Comparison of ENCODE assay signal across 13 cellular contexts in genomic region chr17:11608396-11608795, GRCh38. TPM values are rescaled to one million over a fixed set of nuclear protein-coding genes. Genes with fewer than 3 reads are reported as not detected.
DNase-seq lines count a peak whose midpoint lies in the region; ATAC-seq, FAIRE-seq and TF ChIP-seq lines count a peak whose summit lies in the region.
"Had no signal": no experiment of that assay in that cellular context is flagged by ENCODE, and none has a peak within 500 bp of the region (broad histone marks: within the 10 kb centered on the region; RNA-seq: fewer than 3 reads in every experiment).

No MANE protein-coding gene starts in this region.

- H3K4me3 ChIP-seq in left ventricle myocardium inferior: no peak overlapping the region
- H3K4me3 ChIP-seq in pancreas: no peak overlapping the region
- H3K4me3 ChIP-seq: GM12878 had no signal

- FAIRE-seq in pancreas (lab: Jason Lieb, UNC): no peak
- FAIRE-seq: GM12878 had no signal

- H3K27ac ChIP-seq in left ventricle myocardium inferior (replicated peaks): peak overlapping the region; percentile 52
- peak overlapping the region; percentile 42 to 76 (median 64) for H3K27ac ChIP-seq in pancreas

- intact Hi-C loops in left ventricle myocardium inferior (cut with micrococcal nuclease): no loop called here
- intact Hi-C loops in pancreas (cut with DNase I): no loop called here

- DNase-seq in COLO668 (lab: John Stamatoyannopoulos, UW; ENCODE audit: unreplicated experiment): peak; percentile 0
- DNase-seq in NCI-H345 (lab: John Stamatoyannopoulos, UW): peak; percentile 74
- peak; percentile 27 for DNase-seq in left ventricle myocardium inferior
- peak in 4 of 6 donors; percentile 49 to 65 (median 58) for DNase-seq in pancreas
- DNase-seq in stimulated activated naive CD4-positive, alpha-beta T cell treated with Interleukin-2 at 50 U/mL for 16 hours (lab: John Stamatoyannopoulos, UW): no peak
- no peak for DNase-seq in activated gamma-delta T cell (lab: John Stamatoyannopoulos, UW)
- no peak for DNase-seq in T1000 (lab: John Stamatoyannopoulos, UW)
- DNase-seq: activated CD8-positive, alpha-beta memory T cell treated with anti-CD3 and anti-CD28 coated beads, Interleukin-2, amount 50 U/mL, for 48 hours; NCI-H524; stimulated activated CD4-positive, alpha-beta T cell treated with anti-CD3 and anti-CD28 coated beads, Interleukin-2, amount 100 ng/mL, for 24 hours; T-helper 2 cell had no signal

- H3K36me3 ChIP-seq in left ventricle myocardium inferior (no peaks in the 10 kb centered on the region), pancreas (no peaks in the 10 kb centered on the region)

- ATAC-seq in pancreas (peak; percentile 83 to 93 (median 90)), GM21576 (IDR thresholded peaks at IDR 0.05; ENCODE audit: unreplicated experiment) (no peak)
- ATAC-seq: GM12878 had no signal

- H3K27me3 ChIP-seq in left ventricle myocardium inferior (ENCODE audit: low read depth): peaks cover 48% of the 10 kb centered on the region
- H3K27me3 ChIP-seq in pancreas: no peaks in the 10 kb centered on the region

- H3K4me1 ChIP-seq in left ventricle myocardium inferior: no peaks in the 10 kb centered on the region
- peaks cover 10 to 23% (median 23%) of the 10 kb centered on the region in 3 donors for H3K4me1 ChIP-seq in pancreas

- TF ChIP-seq CTCF in left ventricle myocardium inferior (IDR thresholded peaks at IDR 0.05; ENCODE audit: borderline replicate concordance): no peak
- no peak for TF ChIP-seq CTCF in pancreas (IDR thresholded peaks at IDR 0.05)

- H3K9me3 ChIP-seq in left ventricle myocardium inferior (replicated peaks) (no peaks in the 10 kb centered on the region), pancreas (no peaks in the 10 kb centered on the region)

- WGBS in pancreas, 2 donors: 8% methylated on average over 6 of the region's 6 CpGs

RNA-seq across cellular contexts. Expression of gene DNAH9, which starts 10.1 kb away (rescaled TPM):
- 0.08 TPM for total RNA-seq in left ventricle myocardium inferior
- total RNA-seq in pancreas: 1 to 10 TPM in 5 of 6 donors, under 1 TPM in 1; 0.56 to 2.4 (median 1.3) TPM
- 1 to 10 TPM in 1 of 2 donors, under 1 TPM in 1; 0.53 to 2.1 TPM for polyA plus RNA-seq in pancreas

Comparison
In these comparisons a context has a peak if more than half of its experiments do, and no peak if none do; other contexts are left out.
1. DNase-seq: peak in COLO668 (single experiment), NCI-H345 (single experiment), left ventricle myocardium inferior (single experiment) and pancreas (4 of 6); none in stimulated activated naive CD4-positive, alpha-beta T cell treated with Interleukin-2 at 50 U/mL for 16 hours (single experiment), activated gamma-delta T cell (single experiment) and T1000 (single experiment).